ENCODE assay signal across 9 cellular contexts in the genomic region with DNA sequence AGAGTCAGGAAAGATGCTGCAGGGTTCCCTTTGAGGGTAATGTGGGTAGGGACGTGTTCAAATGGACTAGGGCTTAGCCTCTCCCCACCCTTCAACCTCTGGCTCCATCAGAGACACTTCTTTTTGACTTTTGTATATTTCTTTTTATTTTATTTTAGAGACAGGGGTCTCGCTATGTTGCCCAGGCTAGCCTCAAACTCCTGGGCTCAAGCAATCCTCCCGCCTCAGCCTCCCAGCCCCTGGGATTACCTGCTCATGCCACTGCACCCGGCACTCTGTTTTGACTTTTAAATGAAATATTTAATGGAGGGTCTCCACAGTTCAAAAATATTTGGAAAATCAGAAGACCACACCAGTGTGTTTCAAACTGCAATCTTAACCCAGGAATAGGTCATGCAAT. TPM values are rescaled to one million over a fixed set of nuclear protein-coding genes. Genes with fewer than 3 reads are reported as not detected.
"Had no signal": no experiment of that assay in that cellular context is flagged by ENCODE, and none has a peak within 500 bp of the region (broad histone marks: within the 10 kb centered on the region; RNA-seq: fewer than 3 reads in every experiment).

No MANE protein-coding gene starts in this region.

- ATAC-seq: GM12878 had no signal

- H3K4me3 ChIP-seq: GM12878 had no signal

- FAIRE-seq: G401.6, GM12878, GM12891, GM12892, GM18507, GM19239 had no signal

- DNase-seq: GDM1, GF-D8 had no signal

RNA-seq across cellular contexts. Expression of gene HNF4A, which starts 8.6 kb away (rescaled TPM):
- polyA plus RNA-seq: GM12878 had no signal

RNA-seq across cellular contexts. Expression of gene R3HDML, which starts 27.2 kb away (rescaled TPM):
- total RNA-seq: G401, GM12878 had no signal
- polyA plus RNA-seq: GM12878 had no signal
